In the genomic region with DNA sequence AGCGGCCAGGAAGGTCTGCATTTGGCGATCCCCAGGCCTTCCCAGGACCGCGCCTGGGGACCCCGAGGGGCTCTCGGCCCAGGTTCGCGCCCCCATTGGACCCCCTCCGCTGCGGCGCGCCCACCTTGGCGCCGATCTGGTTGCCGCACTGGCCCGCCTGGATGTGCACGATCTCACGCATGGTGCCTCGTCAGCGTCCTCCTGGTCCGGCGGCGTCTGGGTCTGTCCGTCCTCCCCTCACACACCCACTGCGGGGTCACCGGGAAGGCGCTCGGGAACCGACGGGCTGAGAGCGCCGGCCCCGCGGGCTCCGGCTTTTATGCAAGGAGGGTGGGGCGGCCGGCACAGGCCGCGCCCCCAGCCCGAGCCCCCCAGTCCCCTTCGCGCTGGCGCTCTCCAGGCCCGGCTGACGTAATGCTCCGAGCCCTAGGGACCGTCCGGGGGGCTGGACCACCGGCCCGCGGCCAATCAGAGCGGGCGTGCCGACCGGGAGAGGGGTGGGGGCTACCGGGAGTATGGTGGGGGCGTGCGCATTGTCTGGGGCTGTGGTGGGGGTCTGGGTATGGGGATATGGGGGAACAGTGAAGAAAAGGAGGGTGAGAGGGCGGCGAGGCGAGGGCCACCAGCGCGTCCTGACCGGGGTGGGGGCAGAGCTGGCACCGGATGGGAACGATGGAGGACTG, we compare ENCODE assay signal across 7 cellular contexts. TPM values are rescaled to one million over a fixed set of nuclear protein-coding genes. Genes with fewer than 3 reads are reported as not detected.
DNase-seq lines count a peak whose midpoint lies in the region; ATAC-seq and TF ChIP-seq lines count a peak whose summit lies in the region.

A gene (minus strand): TSS at position 291 of the 683 bp plus-strand sequence. CDS start 110 bp downstream, at position 181.

- DNase-seq in GM12864 (ENCODE audit: low read depth), result no peak
- DNase-seq in NCI-H146 (lab: John Stamatoyannopoulos, UW), result peak; percentile 97
- no peak for DNase-seq in activated CD4-positive, alpha-beta memory T cell treated with anti-CD3 and anti-CD28 coated beads for 36 hours
- peak in 3 of 5 donors; percentile 19 to 57 (median 43) for DNase-seq in heart left ventricle
- peak in 9 of 10 donors; percentile 45 to 94 (median 68) for DNase-seq in posterior cingulate gyrus

- no peak within 1 kb of the TSS for H3K27ac Mint-ChIP-seq in activated CD4-positive, alpha-beta memory T cell treated with anti-CD3 and anti-CD28 coated beads for 36 hours

- POLR2A ChIA-PET in activated CD4-positive, alpha-beta memory T cell treated with anti-CD3 and anti-CD28 coated beads for 36 hours (lab: Charles Lee), result no interaction called here

- peaks cover 64% of the 10 kb centered on the region for H3K27me3 Mint-ChIP-seq in activated CD4-positive, alpha-beta memory T cell treated with anti-CD3 and anti-CD28 coated beads for 36 hours

- H3K4me1 ChIP-seq in heart left ventricle, result peaks cover 2 to 56% (median 38%) of the 10 kb centered on the region in 12 donors

- ATAC-seq in heart left ventricle (peak in 2 of 4 donors; percentile 53 to 68), HG03135 (IDR thresholded peaks at IDR 0.05; ENCODE audit: unreplicated experiment) (no peak), GM21825 (IDR thresholded peaks at IDR 0.05; ENCODE audit: unreplicated experiment) (no peak)

- no peak within 1 kb of the TSS for H3K27ac ChIP-seq in heart left ventricle

- no peaks in the 10 kb centered on the region for H3K9me3 Mint-ChIP-seq in activated CD4-positive, alpha-beta memory T cell treated with anti-CD3 and anti-CD28 coated beads for 36 hours

- H3K36me3 Mint-ChIP-seq in activated CD4-positive, alpha-beta memory T cell treated with anti-CD3 and anti-CD28 coated beads for 36 hours, result no peaks in the 10 kb centered on the region

- H3K36me3 ChIP-seq in heart left ventricle, result no peaks in the 10 kb centered on the region

- H3K4me1 Mint-ChIP-seq in activated CD4-positive, alpha-beta memory T cell treated with anti-CD3 and anti-CD28 coated beads for 36 hours (ENCODE audit: low read depth), result peaks cover 44% of the 10 kb centered on the region

- intact Hi-C loops in activated CD4-positive, alpha-beta memory T cell treated with anti-CD3 and anti-CD28 coated beads for 36 hours (cut with micrococcal nuclease), result loop anchor here (2.0 kb wide), 2 partner anchors 23 to 65 kb away; no protein-coding TSS in a partner anchor
- intact Hi-C loops in heart left ventricle (cut with DNase I), result no loop called here
- intact Hi-C loops in posterior cingulate gyrus (cut with DNase I), result no loop called here

- H3K9me3 ChIP-seq in heart left ventricle, result no peaks in the 10 kb centered on the region

- no peak for TF ChIP-seq CTCF in GM12864 (IDR thresholded peaks at IDR 0.05; ENCODE audit: low read depth, low read length, missing control alignments)
- TF ChIP-seq CTCF in heart left ventricle (IDR thresholded peaks at IDR 0.05), result no peak

- H3K27me3 ChIP-seq in heart left ventricle, result peaks cover 22 to 69% (median 46%) of the 10 kb centered on the region in 9 donors

- H3K4me3 Mint-ChIP-seq in activated CD4-positive, alpha-beta memory T cell treated with anti-CD3 and anti-CD28 coated beads for 36 hours, result peak within 1 kb of the TSS; percentile 65

- H3K4me3 ChIP-seq in GM12864 (ENCODE audit: low read depth, low read length) (peak within 1 kb of the TSS; percentile 59), heart left ventricle (peak within 1 kb of the TSS; percentile 9 to 59 (median 49))

- WGBS in heart left ventricle, 4 donors, result 0 to 1% (median 1%) methylated on average over 23 to 66 of the region's 66 CpGs

- CTCF ChIA-PET in activated CD4-positive, alpha-beta memory T cell treated with anti-CD3 and anti-CD28 coated beads for 36 hours (lab: Charles Lee), result interaction anchor here (1.7 kb wide), 1 partner anchor 24 kb away, joined by 5 read pairs; no protein-coding TSS in a partner anchor

- no peak for TF ChIP-seq POLR2A in heart left ventricle (IDR thresholded peaks at IDR 0.05)

RNA-seq across cellular contexts. Expression of the gene that starts here (rescaled TPM):
- under 1 TPM in 1 of 2 experiments, not detected in 1; 0.29 TPM for total RNA-seq in activated CD4-positive, alpha-beta memory T cell treated with anti-CD3 and anti-CD28 coated beads for 36 hours
- 1 to 10 TPM in 8 of 9 donors, under 1 TPM in 1; 0.90 to 3.4 (median 1.5) TPM for total RNA-seq in heart left ventricle
- 1 to 10 TPM; 1.1 to 2.8 TPM for polyA plus RNA-seq in heart left ventricle

Comparison
In these comparisons a context has a peak if more than half of its experiments do, and no peak if none do; other contexts are left out.
1. DNase-seq: peak in NCI-H146 (single experiment), heart left ventricle (3 of 5) and posterior cingulate gyrus (9 of 10); none in GM12864 (single experiment) and activated CD4-positive, alpha-beta memory T cell treated with anti-CD3 and anti-CD28 coated beads for 36 hours (single experiment).